In the genomic region with DNA sequence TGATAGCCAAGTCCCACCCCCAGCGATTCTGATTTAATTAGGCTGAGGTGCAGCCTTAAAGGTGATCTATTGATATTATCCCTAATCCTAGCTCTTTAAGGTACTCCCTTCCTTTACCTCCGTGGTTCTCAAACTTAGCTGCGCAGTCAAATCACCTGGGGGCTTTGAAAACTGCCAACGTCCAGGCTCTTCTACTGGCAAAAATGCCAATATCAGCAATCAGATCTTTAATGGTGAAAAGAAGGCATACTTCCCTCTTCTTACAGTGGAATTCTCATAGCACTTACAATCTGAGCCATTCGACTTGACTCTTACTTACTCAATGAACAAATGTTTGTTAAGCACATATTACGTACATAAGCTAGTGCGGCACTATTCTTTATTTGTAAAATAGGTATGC, we compare ENCODE assay signal across 7 cellular contexts. TPM values are rescaled to one million over a fixed set of nuclear protein-coding genes. Genes with fewer than 3 reads are reported as not detected.
A peak's percentile ranks its signal among the peaks of the same experiment; 100 is the strongest.
DNase-seq lines count a peak whose midpoint lies in the region; ATAC-seq and TF ChIP-seq lines count a peak whose summit lies in the region.

No MANE protein-coding gene starts in this region.

- H3F3A ChIP-seq in smooth muscle cell (ENCODE audit: low read depth) = no peaks in the 10 kb centered on the region

- H3K9me3 ChIP-seq in WERI-Rb-1 (ENCODE audit: severe bottlenecking) (no peaks in the 10 kb centered on the region), smooth muscle cell (replicated peaks; ENCODE audit: low read depth) (no peaks in the 10 kb centered on the region)

- H3K79me2 ChIP-seq in smooth muscle cell (ENCODE audit: low read depth) = peaks cover 26% of the 10 kb centered on the region

- DNase-seq in HFF-Myc (ENCODE audit: extremely low read depth, low read depth) = no peak
- DNase-seq in WERI-Rb-1 = no peak
- no peak for DNase-seq in smooth muscle cell (lab: John Stamatoyannopoulos, UW; ENCODE audit: unreplicated experiment)
- DNase-seq in nucleus accumbens (lab: John Stamatoyannopoulos, UW) = no peak
- no peak for DNase-seq in substantia nigra (lab: John Stamatoyannopoulos, UW)

- 73% methylated on average over 7 of the region's 7 CpGs for WGBS in smooth muscle cell (ENCODE audit: low lambda C conversion rate)

- H3K4me1 ChIP-seq in smooth muscle cell (ENCODE audit: low read depth) = no peaks in the 10 kb centered on the region

- peak overlapping the region; percentile 64 for H3K4me3 ChIP-seq in HFF-Myc (replicated peaks; ENCODE audit: low read depth, low read length)
- H3K4me3 ChIP-seq in WERI-Rb-1 (ENCODE audit: low read depth, low read length) = peak overlapping the region; percentile 66
- H3K4me3 ChIP-seq in iPS-11a (ENCODE audit: low read depth, low read length) = peak overlapping the region; percentile 18
- H3K4me3 ChIP-seq in smooth muscle cell = peak overlapping the region; percentile 89

- TF ChIP-seq CTCF in HFF-Myc (IDR thresholded peaks at IDR 0.05; ENCODE audit: low read depth, low read length, missing control alignments) (no peak), WERI-Rb-1 (IDR thresholded peaks at IDR 0.05; ENCODE audit: low read depth, low read length) (no peak), smooth muscle cell (IDR thresholded peaks at IDR 0.05; ENCODE audit: borderline replicate concordance, insufficient read depth, poor library complexity, severe bottlenecking) (no peak)

- no peak for ATAC-seq in HG03095 (IDR thresholded peaks at IDR 0.05; ENCODE audit: unreplicated experiment)

- peak overlapping the region; percentile 84 for H3K4me2 ChIP-seq in smooth muscle cell

- H4K20me1 ChIP-seq in smooth muscle cell (ENCODE audit: low read depth) = no peaks in the 10 kb centered on the region

- H3K27me3 ChIP-seq in WERI-Rb-1 (ENCODE audit: insufficient read depth, low read depth, severe bottlenecking) = no peaks in the 10 kb centered on the region
- no peaks in the 10 kb centered on the region for H3K27me3 ChIP-seq in smooth muscle cell (ENCODE audit: low read depth)

- H2AFZ ChIP-seq in smooth muscle cell (ENCODE audit: low read depth) = peak overlapping the region; percentile 99

- H3K27ac ChIP-seq in WERI-Rb-1 = no peak overlapping the region
- no peak overlapping the region for H3K27ac ChIP-seq in smooth muscle cell (ENCODE audit: low read depth)
- no peak overlapping the region for H3K27ac ChIP-seq in substantia nigra (ENCODE audit: low read depth, low read length, poor library complexity, severe bottlenecking)

- no peak overlapping the region for H3K9ac ChIP-seq in smooth muscle cell (ENCODE audit: low read depth)

- H3K36me3 ChIP-seq in WERI-Rb-1 (no peaks in the 10 kb centered on the region; the same call in none of the 2 replicates), smooth muscle cell (ENCODE audit: low read depth) (no peaks in the 10 kb centered on the region)

RNA-seq across cellular contexts. Expression of a gene that starts 0.7 kb away (rescaled TPM):
- 14.5 and 21.3 TPM in 2 replicates for total RNA-seq in smooth muscle cell
- polyA plus RNA-seq in smooth muscle cell = 19.8 and 26.7 TPM in 2 replicates

Comparison
In these comparisons a context has a peak if more than half of its experiments do, and no peak if none do; other contexts are left out.
1. H3K4me3 ChIP-seq: peak in every context shown above with its lines; median percentile 89 in smooth muscle cell; 66 in WERI-Rb-1; 64 in HFF-Myc; 18 in iPS-11a.